ENCODE assay signal across 1 cellular context in the genomic region with DNA sequence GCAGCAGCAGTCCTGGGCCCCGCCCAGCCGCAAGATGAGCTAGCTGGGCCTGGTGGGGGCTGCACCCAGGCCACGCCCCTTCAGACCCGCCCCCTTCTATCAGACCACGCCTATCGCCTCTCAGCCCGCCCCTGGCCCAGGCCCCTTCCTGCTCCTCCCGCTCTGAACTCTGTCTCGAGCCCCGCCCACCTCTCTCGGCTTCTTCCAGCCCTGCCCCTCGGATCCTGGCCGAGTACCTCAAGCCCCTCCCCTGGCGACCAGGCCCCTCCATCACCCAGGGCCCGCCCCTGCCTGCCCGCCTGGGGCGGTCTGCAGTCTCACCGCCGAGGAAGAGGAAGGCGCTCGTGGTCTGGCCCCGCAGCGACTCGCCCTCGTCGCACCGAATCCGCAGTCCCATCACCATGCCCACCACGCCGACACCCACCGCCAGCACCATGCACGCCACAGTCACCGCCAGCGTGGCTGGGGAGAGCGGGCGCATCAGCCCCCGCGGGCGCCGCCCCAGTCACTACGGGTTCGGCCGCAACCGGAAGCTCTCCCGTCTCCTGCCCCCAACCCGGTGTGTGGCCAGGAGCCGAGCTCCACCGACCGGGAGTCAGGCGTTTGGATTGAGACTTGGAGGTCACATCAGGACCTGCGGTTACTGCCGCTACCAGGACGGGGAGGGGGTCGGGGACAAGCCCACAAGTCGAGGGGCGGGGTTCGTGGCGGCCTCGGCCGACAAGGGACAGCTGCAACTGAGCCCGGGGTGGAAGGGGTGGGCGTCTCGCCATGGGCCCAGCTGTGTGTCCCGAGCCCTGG.
TF ChIP-seq lines count a peak whose summit lies in the region.

No MANE protein-coding gene starts in this region.

TF ChIP-seq in H1, 55 proteins besides CTCF, POLR2A, EP300 and RAD21:
- TF ChIP-seq ASH2L (IDR thresholded peaks at IDR 0.05; ENCODE audit: low read length) (peak; percentile 64), CHD1 (IDR thresholded peaks at IDR 0.05; ENCODE audit: low read depth, low read length) (no peak), CTBP2 (IDR thresholded peaks at IDR 0.05; ENCODE audit: borderline replicate concordance, insufficient read depth, insufficient read length, low read length) (no peak), SIN3A (conservative IDR thresholded peaks at IDR 0.05 in 1 of 2, IDR thresholded peaks at IDR 0.05 in 1 of 2; ENCODE audit: low read depth in 1 of 2, low read length in 2 of 2) (peak in 1 of 2 experiments; percentile 30; a peak in 1 of 4 replicates), TAF1 (IDR thresholded peaks at IDR 0.05; ENCODE audit: low read depth, low read length) (0 out of 2 replicates have a peak, but pooled peaks have one; percentile 9), TBP (IDR thresholded peaks at IDR 0.05; ENCODE audit: low read depth, low read length) (peak; percentile 54; the same call in 1 of the 2 replicates), SP1 (IDR thresholded peaks at IDR 0.05; ENCODE audit: low read depth, low read length) (peak; percentile 78), TAF7 (optimal IDR thresholded peaks at IDR 0.05; ENCODE audit: borderline replicate concordance, low read depth, low read length) (no peak), GTF2F1 (IDR thresholded peaks at IDR 0.05; ENCODE audit: borderline replicate concordance, low read depth, low read length) (no peak), RBBP5 (IDR thresholded peaks at IDR 0.05; ENCODE audit: borderline replicate concordance, low read depth, low read length) (peak; percentile 53; the same call in 1 of the 2 replicates), KDM4A (IDR thresholded peaks at IDR 0.05; ENCODE audit: low read depth, low read length, severe bottlenecking) (peak; percentile 90), KDM5A (IDR thresholded peaks at IDR 0.05; ENCODE audit: low read length) (no peak), PHF8 (conservative IDR thresholded peaks at IDR 0.05; ENCODE audit: low read depth, low read length) (peak; percentile 65), SP4 (IDR thresholded peaks at IDR 0.05; ENCODE audit: low read length) (peak; percentile 77; the same call in 1 of the 2 replicates)
- TF ChIP-seq, protein P1, sequence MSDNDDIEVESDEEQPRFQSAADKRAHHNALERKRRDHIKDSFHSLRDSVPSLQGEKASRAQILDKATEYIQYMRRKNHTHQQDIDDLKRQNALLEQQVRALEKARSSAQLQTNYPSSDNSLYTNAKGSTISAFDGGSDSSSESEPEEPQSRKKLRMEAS (IDR thresholded peaks at IDR 0.05) = peak; percentile 74
TF ChIP-seq in H1: peak in this region for 10.
